22 cellular contexts compared by ENCODE assay signal in genomic region chr2:183193904-183194303, GRCh38.
"Had no signal": no experiment of that assay in that cellular context is flagged by ENCODE, and none has a peak within 500 bp of the region (broad histone marks: within the 10 kb centered on the region; RNA-seq: fewer than 3 reads in every experiment).

No MANE protein-coding gene starts in this region.

- H3K79me2 ChIP-seq: hepatocyte had no signal

- ATAC-seq: left colon; left ventricle myocardium superior; mucosa of descending colon; naive thymus-derived CD8-positive, alpha-beta T cell; stimulated activated naive B cell treated with anti-CD40 and anti-IgM and Interleukin-4, amounts not matched to agents 10 μg/mL and 1 μg/mL and 100 μg/mL, for 72 hours; stimulated activated naive CD8-positive, alpha-beta T cell treated with anti-CD3 and anti-CD28 coated beads, Interleukin-15, amount 100 ng/mL, for 72 hours; upper lobe of right lung had no signal

- H3K4me3 Mint-ChIP-seq: naive thymus-derived CD8-positive, alpha-beta T cell; stimulated activated naive B cell treated with anti-CD40 and anti-IgM and Interleukin-4, amounts not matched to agents 10 μg/mL and 1 μg/mL and 100 μg/mL, for 72 hours; stimulated activated naive CD8-positive, alpha-beta T cell treated with anti-CD3 and anti-CD28 coated beads, Interleukin-15, amount 100 ng/mL, for 72 hours had no signal

- H3K36me3 ChIP-seq: upper lobe of right lung had no signal

- H3K9me3 Mint-ChIP-seq: stimulated activated naive B cell treated with anti-CD40 and anti-IgM and Interleukin-4, amounts not matched to agents 10 μg/mL and 1 μg/mL and 100 μg/mL, for 72 hours had no signal

- H3K27ac Mint-ChIP-seq: naive thymus-derived CD8-positive, alpha-beta T cell; stimulated activated naive B cell treated with anti-CD40 and anti-IgM and Interleukin-4, amounts not matched to agents 10 μg/mL and 1 μg/mL and 100 μg/mL, for 72 hours; stimulated activated naive CD8-positive, alpha-beta T cell treated with anti-CD3 and anti-CD28 coated beads, Interleukin-15, amount 100 ng/mL, for 72 hours had no signal

- H3K4me1 Mint-ChIP-seq: stimulated activated naive CD8-positive, alpha-beta T cell treated with anti-CD3 and anti-CD28 coated beads, Interleukin-15, amount 100 ng/mL, for 72 hours had no signal

- H3K27ac ChIP-seq: hepatocyte, right atrium auricular region, sigmoid colon, skin epidermis, testis, tibial nerve, upper lobe of right lung, vagina had no signal

- H3K27me3 Mint-ChIP-seq: naive thymus-derived CD8-positive, alpha-beta T cell; stimulated activated naive B cell treated with anti-CD40 and anti-IgM and Interleukin-4, amounts not matched to agents 10 μg/mL and 1 μg/mL and 100 μg/mL, for 72 hours; stimulated activated naive CD8-positive, alpha-beta T cell treated with anti-CD3 and anti-CD28 coated beads, Interleukin-15, amount 100 ng/mL, for 72 hours had no signal

- DNase-seq: dermis blood vessel endothelial cell; erythroblast; foreskin melanocyte; head of caudate nucleus; left colon; left ventricle myocardium superior; mucosa of descending colon; naive thymus-derived CD8-positive, alpha-beta T cell; posterior cingulate gyrus; sigmoid colon; stimulated activated CD4-positive, alpha-beta T cell treated with anti-CD3 and anti-CD28 coated beads, Interleukin-2, amount 100 ng/mL, for 24 hours; stimulated activated CD4-positive, alpha-beta T cell treated with anti-CD3 and anti-CD28 coated beads, Interleukin-4, amount 100 ng/mL, for 4 hours; stimulated activated naive B cell treated with anti-CD40 and anti-IgM and Interleukin-4, amounts not matched to agents 10 μg/mL and 1 μg/mL and 100 μg/mL, for 72 hours; stimulated activated naive CD8-positive, alpha-beta T cell treated with anti-CD3 and anti-CD28 coated beads, Interleukin-15, amount 100 ng/mL, for 72 hours; testis; upper lobe of right lung had no signal

- H3K4me3 ChIP-seq: hepatocyte, lung, mucosa of descending colon, right atrium auricular region, sigmoid colon, skin epidermis, testis, tibial nerve, upper lobe of right lung, vagina had no signal

- H3K27me3 ChIP-seq: hepatocyte, right atrium auricular region, sigmoid colon, testis, tibial nerve, upper lobe of right lung, vagina had no signal

- H3K4me1 ChIP-seq: right atrium auricular region, sigmoid colon, testis, tibial nerve, upper lobe of right lung, vagina had no signal

- H3K4me2 ChIP-seq: hepatocyte had no signal

- H3K9me3 ChIP-seq: mucosa of descending colon, right atrium auricular region, testis, upper lobe of right lung, vagina had no signal

- H2AFZ ChIP-seq: hepatocyte had no signal
